In the genomic region with DNA sequence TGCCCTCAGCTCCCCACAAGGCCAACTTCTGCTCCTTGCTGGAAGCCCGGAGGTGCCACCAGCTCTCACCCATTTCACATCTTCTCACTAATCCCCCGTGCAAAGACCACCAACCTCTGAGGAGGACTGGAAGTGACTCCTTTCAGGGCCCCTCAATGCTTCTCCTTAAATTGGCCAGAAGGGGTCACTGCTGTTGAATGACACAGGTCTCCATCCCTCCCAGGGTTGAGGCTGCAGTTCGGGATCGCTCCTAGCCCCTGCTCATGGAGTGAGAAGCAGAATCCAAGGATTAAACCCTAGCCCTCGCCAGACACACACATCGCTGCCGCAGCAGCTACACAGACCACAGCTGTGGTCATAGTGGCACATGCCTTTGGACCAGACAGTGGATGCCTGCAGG, we compare ENCODE assay signal across 13 cellular contexts.
A peak's percentile ranks its signal among the peaks of the same experiment; 100 is the strongest.
DNase-seq lines count a peak whose midpoint lies in the region; ATAC-seq, FAIRE-seq and TF ChIP-seq lines count a peak whose summit lies in the region.
"Had no signal": no experiment of that assay in that cellular context is flagged by ENCODE, and none has a peak within 500 bp of the region (broad histone marks: within the 10 kb centered on the region; RNA-seq: fewer than 3 reads in every experiment).

No MANE protein-coding gene starts in this region.

- no peak for FAIRE-seq in endothelial cell of umbilical vein (lab: Jason Lieb, UNC)

- peaks cover 16% of the 10 kb centered on the region for H3K36me3 Mint-ChIP-seq in neural crest cell (ENCODE audit: low read depth)
- no peaks in the 10 kb centered on the region for H3K36me3 Mint-ChIP-seq in activated CD8-positive, alpha-beta T cell treated with anti-CD3 and anti-CD28 coated beads, Interleukin-2, amount 10 ng/mL, durations not matched to agents 7 days and 5 days (ENCODE audit: low read depth)

- intact Hi-C loops in endothelial cell of umbilical vein (cut with micrococcal nuclease), result loop anchor here (2.0 to 10.0 kb wide), 3 partner anchors 247 to 959 kb away; no protein-coding TSS in a partner anchor

- H3K27ac ChIP-seq in endothelial cell of umbilical vein (ENCODE audit: insufficient read depth, low read depth, low read length), result no peak overlapping the region
- H3K27ac ChIP-seq: prostate gland, tibial nerve had no signal

- H3K9me1 ChIP-seq in endothelial cell of umbilical vein (replicated peaks; ENCODE audit: control insufficient read depth, extremely low read depth, insufficient read depth, low read length), result no peaks in the 10 kb centered on the region

- no peak overlapping the region for H3K4me2 ChIP-seq in endothelial cell of umbilical vein (ENCODE audit: insufficient read depth, low read length)

- peak; percentile 12 for TF ChIP-seq CTCF in NB4 (IDR thresholded peaks at IDR 0.05; ENCODE audit: low read depth, low read length)
- TF ChIP-seq CTCF in endothelial cell of umbilical vein (IDR thresholded peaks at IDR 0.05; ENCODE audit: extremely low read depth in 1 of 2, insufficient read depth in 1 of 2, low read depth in 1 of 2, low read length in 2 of 2), result peak; percentile 16 to 39
- TF ChIP-seq CTCF in neural crest cell (conservative IDR thresholded peaks at IDR 0.05), result peak; percentile 30

- CTCF ChIA-PET in endothelial cell of umbilical vein (lab: Charles Lee), result no interaction called here
- CTCF ChIA-PET in activated CD8-positive, alpha-beta T cell treated with anti-CD3 and anti-CD28 coated beads, Interleukin-2, amount 10 ng/mL, durations not matched to agents 7 days and 5 days (lab: Charles Lee), result no interaction called here

- H3K4me1 ChIP-seq in endothelial cell of umbilical vein (ENCODE audit: control insufficient read depth, extremely low read depth, insufficient read depth, low read length), result no peaks in the 10 kb centered on the region
- H3K4me1 ChIP-seq: prostate gland, tibial nerve had no signal

- H3K27me3 Mint-ChIP-seq in neural crest cell (ENCODE audit: low read depth), result no peaks in the 10 kb centered on the region
- H3K27me3 Mint-ChIP-seq in activated CD8-positive, alpha-beta T cell treated with anti-CD3 and anti-CD28 coated beads, Interleukin-2, amount 10 ng/mL, durations not matched to agents 7 days and 5 days (ENCODE audit: low read depth), result no peaks in the 10 kb centered on the region

- no peak overlapping the region for H3K4me3 Mint-ChIP-seq in neural crest cell
- H3K4me3 Mint-ChIP-seq in activated CD8-positive, alpha-beta T cell treated with anti-CD3 and anti-CD28 coated beads, Interleukin-2, amount 10 ng/mL, durations not matched to agents 7 days and 5 days, result no peak overlapping the region
- H3K4me3 Mint-ChIP-seq: activated naive CD4-positive, alpha-beta T cell treated with anti-CD3 and anti-CD28 coated beads for 36 hours had no signal

- H3K4me1 Mint-ChIP-seq in neural crest cell, result no peaks in the 10 kb centered on the region
- no peaks in the 10 kb centered on the region for H3K4me1 Mint-ChIP-seq in activated CD8-positive, alpha-beta T cell treated with anti-CD3 and anti-CD28 coated beads, Interleukin-2, amount 10 ng/mL, durations not matched to agents 7 days and 5 days (ENCODE audit: low read depth)

- no peaks in the 10 kb centered on the region for H3K27me3 ChIP-seq in endothelial cell of umbilical vein (ENCODE audit: control insufficient read depth in 2 of 2, insufficient read depth in 2 of 2, low read length in 2 of 2)
- H3K27me3 ChIP-seq: tibial nerve had no signal

- H3K9me3 ChIP-seq in endothelial cell of umbilical vein (replicated peaks; ENCODE audit: control insufficient read depth, insufficient read depth, low read length), result no peaks in the 10 kb centered on the region
- H3K9me3 ChIP-seq: prostate gland had no signal

- dilution Hi-C loops in endothelial cell of umbilical vein (cut with MboI; ENCODE audit: extremely low pct_ligation_motif_present, low sequenced_read_pairs), result no loop called here

- peaks cover 3% of the 10 kb centered on the region for H3K9me3 Mint-ChIP-seq in neural crest cell
- H3K9me3 Mint-ChIP-seq in activated CD8-positive, alpha-beta T cell treated with anti-CD3 and anti-CD28 coated beads, Interleukin-2, amount 10 ng/mL, durations not matched to agents 7 days and 5 days (ENCODE audit: insufficient read depth), result peaks cover 4% of the 10 kb centered on the region

- no peak overlapping the region for H2AFZ ChIP-seq in endothelial cell of umbilical vein (ENCODE audit: low read depth, low read length)

- no TSS peak for BruUV-seq in endothelial cell of umbilical vein (replicated peaks; lab: Mats Ljungman, UMichigan)

- H3K4me3 ChIP-seq in NB4 (ENCODE audit: low read depth, low read length) (no peak overlapping the region), endothelial cell of umbilical vein (replicated peaks in 1 of 3; ENCODE audit: insufficient read depth in 1 of 3, low read depth in 1 of 3, low read length in 3 of 3) (no peak overlapping the region)
- H3K4me3 ChIP-seq: prostate gland, tibial nerve had no signal

- POLR2A ChIA-PET in endothelial cell of umbilical vein (lab: Charles Lee), result no interaction called here
- POLR2A ChIA-PET in activated CD8-positive, alpha-beta T cell treated with anti-CD3 and anti-CD28 coated beads, Interleukin-2, amount 10 ng/mL, durations not matched to agents 7 days and 5 days (lab: Charles Lee), result no interaction called here

- TF ChIP-seq POLR2A in NB4 (IDR thresholded peaks at IDR 0.05; ENCODE audit: extremely low read depth, insufficient read length) (no peak), endothelial cell of umbilical vein (IDR thresholded peaks at IDR 0.05; ENCODE audit: low read depth, low read length) (no peak)

- H3K9ac ChIP-seq in endothelial cell of umbilical vein (replicated peaks; ENCODE audit: extremely low read depth, insufficient read depth, low read length), result no peak overlapping the region

- no peaks in the 10 kb centered on the region for H4K20me1 ChIP-seq in endothelial cell of umbilical vein (replicated peaks; ENCODE audit: control insufficient read depth, extremely low read depth, insufficient read depth, low read length)

- H3K79me2 ChIP-seq in endothelial cell of umbilical vein (ENCODE audit: control insufficient read depth, insufficient read depth, low read length), result no peaks in the 10 kb centered on the region

- peaks cover 2 to 35% of the 10 kb centered on the region in 2 experiments for H3K36me3 ChIP-seq in endothelial cell of umbilical vein (ENCODE audit: control insufficient read depth in 2 of 2, extremely low read depth in 1 of 2, insufficient read depth in 2 of 2, low read length in 2 of 2)
- H3K36me3 ChIP-seq: prostate gland had no signal

- peak; percentile 44 for DNase-seq in ELF-1 (ENCODE audit: low read depth, low spot score)
- DNase-seq in NB4 (ENCODE audit: low read depth), result peak; percentile 9
- no peak for DNase-seq in endothelial cell of umbilical vein (ENCODE audit: low read depth, low spot score)
- no peak for DNase-seq in neural crest cell (ENCODE audit: low read depth, low spot score)
- DNase-seq in activated CD8-positive, alpha-beta T cell treated with anti-CD3 and anti-CD28 coated beads, Interleukin-2, amount 10 ng/mL, durations not matched to agents 7 days and 5 days, result no peak
- DNase-seq in activated T-cell treated with anti-CD3 and anti-CD28 coated beads for 4 hours, result no peak
- DNase-seq: activated naive CD4-positive, alpha-beta T cell treated with anti-CD3 and anti-CD28 coated beads for 36 hours; DMS79 treated with DMSO at 0.1 percent for 48 hours; NCI-H2029 treated with DMSO at 0.1 percent for 48 hours had no signal

- no peak for ATAC-seq in activated CD8-positive, alpha-beta T cell treated with anti-CD3 and anti-CD28 coated beads, Interleukin-2, amount 10 ng/mL, durations not matched to agents 7 days and 5 days
- ATAC-seq in GM21619 (IDR thresholded peaks at IDR 0.05; ENCODE audit: unreplicated experiment) (no peak), HG02642 (IDR thresholded peaks at IDR 0.05; ENCODE audit: poor library complexity, unreplicated experiment) (no peak)

- H3K27ac Mint-ChIP-seq in neural crest cell (ENCODE audit: unreplicated experiment), result no peak overlapping the region
- H3K27ac Mint-ChIP-seq in activated CD8-positive, alpha-beta T cell treated with anti-CD3 and anti-CD28 coated beads, Interleukin-2, amount 10 ng/mL, durations not matched to agents 7 days and 5 days, result no peak overlapping the region
- H3K27ac Mint-ChIP-seq: activated naive CD4-positive, alpha-beta T cell treated with anti-CD3 and anti-CD28 coated beads for 36 hours had no signal

TF ChIP-seq in endothelial cell of umbilical vein, 7 proteins besides CTCF, POLR2A, EP300 and RAD21:
- no peak for TF ChIP-seq FOS (IDR thresholded peaks at IDR 0.05; ENCODE audit: borderline replicate concordance, insufficient read depth, low read length)
- no peak for TF ChIP-seq POLR2AphosphoS5 (IDR thresholded peaks at IDR 0.05; ENCODE audit: insufficient read depth, low read depth, low read length)
- TF ChIP-seq MYC (IDR thresholded peaks at IDR 0.05; ENCODE audit: low read depth, low read length), result no peak
- TF ChIP-seq EZH2 (IDR thresholded peaks at IDR 0.05; ENCODE audit: borderline replicate concordance, low read depth, low read length, severe bottlenecking), result no peak
- TF ChIP-seq GATA2 (IDR thresholded peaks at IDR 0.05; ENCODE audit: insufficient read depth, insufficient read length, low read depth, low read length), result no peak
- no peak for TF ChIP-seq JUN (IDR thresholded peaks at IDR 0.05; ENCODE audit: borderline replicate concordance, insufficient read depth, insufficient read length, low read depth)
- no peak for TF ChIP-seq MAX (IDR thresholded peaks at IDR 0.05; ENCODE audit: insufficient read depth, insufficient read length)

Comparison
In these comparisons a context has a peak if more than half of its experiments do, and no peak if none do; other contexts are left out.
1. DNase-seq: peak in ELF-1 (single experiment) and NB4 (single experiment); none in endothelial cell of umbilical vein (single experiment), neural crest cell (single experiment), activated CD8-positive, alpha-beta T cell treated with anti-CD3 and anti-CD28 coated beads, Interleukin-2, amount 10 ng/mL, durations not matched to agents 7 days and 5 days (single experiment) and activated T-cell treated with anti-CD3 and anti-CD28 coated beads for 4 hours (single experiment).
2. Peak in every context shown above with its lines, with median percentiles within 50 percentile points of each other: CTCF ChIP-seq.